In genomic region chr1:203408485-203409229, GRCh38 we compare ENCODE assay signal across 8 cellular contexts. TPM values are rescaled to one million over a fixed set of nuclear protein-coding genes. Genes with fewer than 3 reads are reported as not detected.
DNase-seq lines count a peak whose midpoint lies in the region; ATAC-seq and TF ChIP-seq lines count a peak whose summit lies in the region.

No MANE protein-coding gene starts in this region.

- H3K4me3 ChIP-seq in left ventricle myocardium inferior (no peak overlapping the region), psoas muscle (no peak overlapping the region)

- DNase-seq in Daoy (ENCODE audit: low read depth) (peak; percentile 83), left ventricle myocardium inferior (peak; percentile 76), psoas muscle (peak; percentile 83 to 84), NOMO-1 treated with dmso at 0.1 percent for 144 hours (lab: John Stamatoyannopoulos, UW; ENCODE audit: unreplicated experiment) (no peak), NCI-H1694 treated with DMSO at 0.1 percent for 48 hours (lab: John Stamatoyannopoulos, UW) (no peak)
- no peak for DNase-seq in activated CD4-positive, alpha-beta T cell treated with anti-CD3 and anti-CD28 coated beads for 1 hour

- peaks cover 4% of the 10 kb centered on the region for H3K9me3 ChIP-seq in left ventricle myocardium inferior (replicated peaks)
- H3K9me3 ChIP-seq in psoas muscle: no peaks in the 10 kb centered on the region

- ATAC-seq in psoas muscle (peak; percentile 79 to 91 (median 88)), HG02759 (IDR thresholded peaks at IDR 0.05; ENCODE audit: unreplicated experiment) (no peak)

- no peaks in the 10 kb centered on the region for H3K36me3 ChIP-seq in left ventricle myocardium inferior
- H3K36me3 ChIP-seq in psoas muscle (ENCODE audit: insufficient read depth in 1 of 2, low read depth in 1 of 2): no peaks in the 10 kb centered on the region

- H3K27ac ChIP-seq in angular gyrus (ENCODE audit: low read depth, low read length): peak overlapping the region; percentile 34
- H3K27ac ChIP-seq in left ventricle myocardium inferior (replicated peaks): peak overlapping the region; percentile 80
- H3K27ac ChIP-seq in psoas muscle: no peak overlapping the region

- TF ChIP-seq CTCF in left ventricle myocardium inferior (IDR thresholded peaks at IDR 0.05; ENCODE audit: borderline replicate concordance): no peak
- TF ChIP-seq CTCF in psoas muscle (IDR thresholded peaks at IDR 0.05): no peak

- WGBS in psoas muscle, 3 donors: 24 to 37% (median 26%) methylated on average over 11 of the region's 11 CpGs

- intact Hi-C loops in left ventricle myocardium inferior (cut with micrococcal nuclease) (no loop called here), psoas muscle (cut with DNase I) (no loop called here)

- H3K4me1 ChIP-seq in left ventricle myocardium inferior: peaks cover 51% of the 10 kb centered on the region
- H3K4me1 ChIP-seq in psoas muscle: no peaks in the 10 kb centered on the region

- H3K27me3 ChIP-seq in left ventricle myocardium inferior (ENCODE audit: low read depth): no peaks in the 10 kb centered on the region
- H3K27me3 ChIP-seq in psoas muscle (ENCODE audit: insufficient read depth in 3 of 3, low read length in 2 of 3): peaks cover 0 to 26% (median 0%) of the 10 kb centered on the region in 3 donors

RNA-seq across cellular contexts. Expression of gene FMOD, which starts 57.7 kb away (rescaled TPM):
- 0.03 and 0.69 TPM in 2 replicates for total RNA-seq in Daoy (2014; rRNA removed; shearing (Covaris generic))
- 11.2 TPM for total RNA-seq in left ventricle myocardium inferior
- 1 to 10 TPM; 3.6 to 9.6 (median 5.8) TPM for total RNA-seq in psoas muscle
- polyA plus RNA-seq in psoas muscle: 1 to 10 TPM; 3.0 to 4.6 (median 3.8) TPM

Comparison
In these comparisons a context has a peak if more than half of its experiments do, and no peak if none do; other contexts are left out.
1. DNase-seq: peak in Daoy (single experiment), left ventricle myocardium inferior (single experiment) and psoas muscle (2 of 2); none in NOMO-1 treated with dmso at 0.1 percent for 144 hours (single experiment), NCI-H1694 treated with DMSO at 0.1 percent for 48 hours (single experiment) and activated CD4-positive, alpha-beta T cell treated with anti-CD3 and anti-CD28 coated beads for 1 hour (single experiment).